In genomic region chr3:8001712-8002111, GRCh38 we compare ENCODE assay signal across 20 cellular contexts.
DNase-seq lines count a peak whose midpoint lies in the region; ATAC-seq and TF ChIP-seq lines count a peak whose summit lies in the region.
"Had no signal": no experiment of that assay in that cellular context is flagged by ENCODE, and none has a peak within 500 bp of the region (broad histone marks: within the 10 kb centered on the region; RNA-seq: fewer than 3 reads in every experiment).

No MANE protein-coding gene starts in this region.

- no TSS peak for BruUV-seq in Caco-2 (replicated peaks; lab: Mats Ljungman, UMichigan)

- no peaks in the 10 kb centered on the region for H3K4me1 ChIP-seq in BE2C
- H3K4me1 ChIP-seq in right cardiac atrium (ENCODE audit: control insufficient read depth, insufficient read depth, low read length), result peaks cover 1% of the 10 kb centered on the region
- H3K4me1 ChIP-seq in Caco-2, result no peaks in the 10 kb centered on the region
- H3K4me1 ChIP-seq: SJSA1 had no signal

- no peaks in the 10 kb centered on the region for H3K36me3 ChIP-seq in BE2C
- no peaks in the 10 kb centered on the region for H3K36me3 ChIP-seq in Caco-2 (ENCODE audit: control insufficient read depth, insufficient read depth, low read length)
- H3K36me3 ChIP-seq: SJSA1 had no signal

- no peaks in the 10 kb centered on the region for H3K4me1 Mint-ChIP-seq in Caco-2 (ENCODE audit: low read depth, unreplicated experiment)
- H3K4me1 Mint-ChIP-seq: IgD-negative memory B cell had no signal

- no peaks in the 10 kb centered on the region for H3K27me3 ChIP-seq in BE2C
- H3K27me3 ChIP-seq in right cardiac atrium (ENCODE audit: control insufficient read depth, insufficient read depth), result no peaks in the 10 kb centered on the region
- H3K27me3 ChIP-seq in dorsolateral prefrontal cortex, result no peaks in the 10 kb centered on the region
- no peaks in the 10 kb centered on the region for H3K27me3 ChIP-seq in Caco-2 (replicated peaks; ENCODE audit: control insufficient read depth, insufficient read depth, low read length)
- H3K27me3 ChIP-seq: SJSA1 had no signal

- no peaks in the 10 kb centered on the region for H3K36me3 Mint-ChIP-seq in Caco-2 (ENCODE audit: insufficient read depth, unreplicated experiment)
- H3K36me3 Mint-ChIP-seq: IgD-negative memory B cell had no signal

- no peaks in the 10 kb centered on the region for H3K27me3 Mint-ChIP-seq in Caco-2 (ENCODE audit: insufficient read depth, unreplicated experiment)
- H3K27me3 Mint-ChIP-seq: IgD-negative memory B cell had no signal

- intact Hi-C loops in right cardiac atrium (cut with DNase I) (no loop called here), dorsolateral prefrontal cortex (cut with DNase I) (no loop called here), Caco-2 (cut with micrococcal nuclease; ENCODE audit: unreplicated experiment) (no loop called here)

- H3K9me3 Mint-ChIP-seq in Caco-2 (ENCODE audit: unreplicated experiment), result no peaks in the 10 kb centered on the region

- no peak overlapping the region for H3K27ac ChIP-seq in right cardiac atrium (ENCODE audit: low read length)
- H3K27ac ChIP-seq in dorsolateral prefrontal cortex, result no peak overlapping the region
- H3K27ac ChIP-seq: SJSA1 had no signal

- WGBS in right cardiac atrium, result 37% methylated on average over 6 of the region's 6 CpGs

- CTCF ChIA-PET in Caco-2 (lab: Charles Lee), result no interaction called here

- H3K9me3 ChIP-seq in BE2C (no peaks in the 10 kb centered on the region), right cardiac atrium (ENCODE audit: control insufficient read depth, low read length) (no peaks in the 10 kb centered on the region), Caco-2 (no peaks in the 10 kb centered on the region)
- H3K9me3 ChIP-seq: SJSA1 had no signal

- no peak overlapping the region for H3K4me3 ChIP-seq in BE2C (ENCODE audit: low read depth, low read length)
- H3K4me3 ChIP-seq in right cardiac atrium (ENCODE audit: low read length), result no peak overlapping the region
- no peak overlapping the region for H3K4me3 ChIP-seq in dorsolateral prefrontal cortex
- H3K4me3 ChIP-seq in Caco-2 (ENCODE audit: low read depth, low read length), result no peak overlapping the region
- H3K4me3 ChIP-seq: SJSA1 had no signal

- no peak overlapping the region for H3K4me3 Mint-ChIP-seq in Caco-2 (ENCODE audit: unreplicated experiment)
- H3K4me3 Mint-ChIP-seq: IgD-negative memory B cell had no signal

- H3K27ac Mint-ChIP-seq in Caco-2 (ENCODE audit: unreplicated experiment), result no peak overlapping the region
- H3K27ac Mint-ChIP-seq: IgD-negative memory B cell had no signal

- ATAC-seq in right cardiac atrium, result peak; percentile 89 to 96

- POLR2A ChIA-PET in Caco-2 (lab: Charles Lee), result no interaction called here

- DNase-seq in BE2C (peak; percentile 8), NCI-H1694 treated with DMSO at 0.1 percent for 48 hours (lab: John Stamatoyannopoulos, UW) (peak; percentile 20), cerebellum (ENCODE audit: low spot score) (peak; percentile 13), right cardiac atrium (peak; percentile 34 to 73 (median 68)), dorsolateral prefrontal cortex (no peak), HCEC 1CT (no peak), Caco-2 (no peak)
- DNase-seq: ACHN, AML-193, DMS 273 treated with DMSO at 0.1 percent for 48 hours, GDM1, Kasumi-1, MM.1S, NCI-H1092, NCI-H1436 treated with DMSO at 0.1 percent for 48 hours, NCI-H2081, NCI-H2171 treated with DMSO at 0.1 percent for 48 hours, NCI-H748 treated with DMSO at 0.1 percent for 48 hours had no signal

- TF ChIP-seq CTCF in BE2C (IDR thresholded peaks at IDR 0.05; ENCODE audit: low read depth, low read length) (no peak), dorsolateral prefrontal cortex (IDR thresholded peaks at IDR 0.05 in 54 of 56, conservative IDR thresholded peaks at IDR 0.05 in 2 of 56; ENCODE audit: low read depth in 1 of 56, partially characterized antibody in 56 of 56) (no peak), Caco-2 (IDR thresholded peaks at IDR 0.05; ENCODE audit: insufficient read depth in 1 of 2, low read depth in 1 of 2, low read length in 1 of 2, severe bottlenecking in 1 of 2, unreplicated experiment in 1 of 2) (no peak)

Comparison
In these comparisons a context has a peak if more than half of its experiments do, and no peak if none do; other contexts are left out.
1. DNase-seq: peak in BE2C (single experiment), NCI-H1694 treated with DMSO at 0.1 percent for 48 hours (single experiment), cerebellum (single experiment) and right cardiac atrium (3 of 3); none in dorsolateral prefrontal cortex (0 of 10), HCEC 1CT (single experiment) and Caco-2 (0 of 2).